8 cellular contexts compared by ENCODE assay signal in the genomic region with DNA sequence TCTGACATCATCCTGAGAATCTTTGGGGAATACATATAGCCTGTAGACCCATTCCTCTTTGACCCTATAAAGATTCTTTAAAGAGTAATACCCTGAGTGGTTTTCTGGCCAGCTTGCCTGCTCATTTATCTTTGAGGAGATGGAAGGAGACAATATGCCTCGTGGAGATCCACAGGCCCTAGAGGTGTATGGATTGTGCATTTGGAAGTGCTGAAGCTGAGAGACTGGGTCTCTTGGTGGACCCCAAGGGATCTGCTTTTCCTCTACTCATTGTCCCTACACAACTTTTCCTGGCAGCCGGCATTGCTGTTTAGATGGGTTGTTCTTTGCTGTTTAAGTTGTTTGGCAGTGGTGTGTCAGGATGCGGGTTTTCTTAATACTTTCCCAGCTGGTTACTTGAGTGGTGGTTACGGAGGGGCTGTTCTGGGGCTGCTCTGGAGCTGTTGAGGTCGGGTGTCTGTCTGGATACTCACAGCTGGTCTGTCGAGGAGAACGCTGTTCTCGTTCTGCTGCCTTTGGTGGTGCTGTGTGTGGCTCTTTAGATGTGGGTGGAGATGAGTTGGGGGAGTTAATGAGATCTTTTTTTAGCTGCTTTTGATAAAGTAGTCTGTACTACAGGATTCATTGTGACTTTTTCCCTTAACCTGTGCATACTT. TPM values are rescaled to one million over a fixed set of nuclear protein-coding genes. Genes with fewer than 3 reads are reported as not detected.
DNase-seq lines count a peak whose midpoint lies in the region; ATAC-seq and TF ChIP-seq lines count a peak whose summit lies in the region.
"Not testable (repeated sequence)": the region's sequence is repeated elsewhere in the genome, so short reads cannot be mapped to it uniquely, and the experiment has no call there.

No MANE protein-coding gene starts in this region.

- H3K9me2 ChIP-seq in OCI-LY7 (ENCODE audit: insufficient read depth, low read length), result not testable (repeated sequence)

- not testable (repeated sequence) for H3K36me3 ChIP-seq in OCI-LY7 (ENCODE audit: insufficient read depth, low read length)

- peak; percentile 4 for DNase-seq in AG20443 (ENCODE audit: low spot score)
- peak; percentile 3 for DNase-seq in H4 (ENCODE audit: low spot score)
- DNase-seq in OCI-LY7 (ENCODE audit: low spot score), result peak; percentile 1
- peak; percentile 60 for DNase-seq in activated CD4-positive, alpha-beta T cell treated with anti-CD3 and anti-CD28 coated beads, Interleukin-2, amount 10 ng/mL, durations not matched to agents 24 days and 14 days
- DNase-seq in cardiac fibroblast (ENCODE audit: low read depth in 2 of 2), result peak; percentile 5 to 35
- peak; percentile 82 for DNase-seq in fibroblast of villous mesenchyme (ENCODE audit: low read depth)
- DNase-seq in naive B cell, result not testable (repeated sequence)
- peak; percentile 6 for DNase-seq in stimulated activated naive CD8-positive, alpha-beta T cell treated with anti-CD3 and anti-CD28 coated beads, Interleukin-15, Interleukin-2, amounts not matched to agents 100 U/mL and 50 U/mL, for 24 hours

- not testable (repeated sequence) for H3K79me2 ChIP-seq in OCI-LY7 (ENCODE audit: insufficient read depth, low read depth, low read length)

- not testable (repeated sequence) for H3K4me3 ChIP-seq in OCI-LY7 (ENCODE audit: low read depth, low read length, poor library complexity, severe bottlenecking); cardiac fibroblast (replicated peaks in 1 of 2; ENCODE audit: low read depth in 2 of 2, low read length in 2 of 2); fibroblast of villous mesenchyme (ENCODE audit: low read depth, low read length)

- not testable (repeated sequence) for H3K36me3 Mint-ChIP-seq in activated CD4-positive, alpha-beta T cell treated with anti-CD3 and anti-CD28 coated beads, Interleukin-2, amount 10 ng/mL, durations not matched to agents 24 days and 14 days (ENCODE audit: low read depth); naive B cell

- not testable (repeated sequence) for H4K20me1 ChIP-seq in OCI-LY7 (ENCODE audit: insufficient read depth, low read length)

- H3K27ac ChIP-seq in OCI-LY7 (ENCODE audit: low read depth, low read length, poor library complexity, severe bottlenecking), result not testable (repeated sequence)

- intact Hi-C loops in OCI-LY7 (cut with micrococcal nuclease; ENCODE audit: unreplicated experiment); activated CD4-positive, alpha-beta T cell treated with anti-CD3 and anti-CD28 coated beads, Interleukin-2, amount 10 ng/mL, durations not matched to agents 24 days and 14 days (cut with micrococcal nuclease): not testable (repeated sequence)

- POLR2A ChIA-PET in OCI-LY7 (lab: Charles Lee), result not testable (repeated sequence)

- H3K4me1 ChIP-seq in OCI-LY7 (ENCODE audit: insufficient read depth, low read length, poor library complexity, severe bottlenecking), result peaks cover 14% of the 10 kb centered on the region

- not testable (repeated sequence) for H3K9me3 ChIP-seq in OCI-LY7 (ENCODE audit: low read length)

- not testable (repeated sequence) for TF ChIP-seq CTCF in OCI-LY7 (conservative IDR thresholded peaks at IDR 0.05; ENCODE audit: low read length); cardiac fibroblast (IDR thresholded peaks at IDR 0.05; ENCODE audit: low read depth, low read length); fibroblast of villous mesenchyme (IDR thresholded peaks at IDR 0.05; ENCODE audit: insufficient read depth, low read depth, low read length)

- H3K4me2 ChIP-seq in OCI-LY7 (ENCODE audit: low read length), result peak overlapping the region; percentile 16; the same call in 1 of the 2 replicates

- not testable (repeated sequence) for ATAC-seq in naive B cell (ENCODE audit: low read depth in 2 of 2); stimulated activated naive CD8-positive, alpha-beta T cell treated with anti-CD3 and anti-CD28 coated beads, Interleukin-15, Interleukin-2, amounts not matched to agents 100 U/mL and 50 U/mL, for 24 hours

- not testable (repeated sequence) for H3K27ac Mint-ChIP-seq in activated CD4-positive, alpha-beta T cell treated with anti-CD3 and anti-CD28 coated beads, Interleukin-2, amount 10 ng/mL, durations not matched to agents 24 days and 14 days
- peak overlapping the region; percentile 70 to 98 (median 86) for H3K27ac Mint-ChIP-seq in naive B cell

- not testable (repeated sequence) for H3K4me3 Mint-ChIP-seq in activated CD4-positive, alpha-beta T cell treated with anti-CD3 and anti-CD28 coated beads, Interleukin-2, amount 10 ng/mL, durations not matched to agents 24 days and 14 days
- H3K4me3 Mint-ChIP-seq in naive B cell, result peak overlapping the region in 5 of 8 donors; percentile 10 to 66 (median 25)

- not testable (repeated sequence) for H3K27me3 Mint-ChIP-seq in activated CD4-positive, alpha-beta T cell treated with anti-CD3 and anti-CD28 coated beads, Interleukin-2, amount 10 ng/mL, durations not matched to agents 24 days and 14 days; naive B cell

- CTCF ChIA-PET in OCI-LY7 (lab: Charles Lee; ENCODE audit: unreplicated experiment), result not testable (repeated sequence)

- BruUV-seq in OCI-LY7 (replicated peaks; lab: Mats Ljungman, UMichigan), result not testable (repeated sequence)

- not testable (repeated sequence) for H2AFZ ChIP-seq in OCI-LY7 (ENCODE audit: low read length)

- not testable (repeated sequence) for H3K9me3 Mint-ChIP-seq in activated CD4-positive, alpha-beta T cell treated with anti-CD3 and anti-CD28 coated beads, Interleukin-2, amount 10 ng/mL, durations not matched to agents 24 days and 14 days; naive B cell

- H3K4me1 Mint-ChIP-seq in activated CD4-positive, alpha-beta T cell treated with anti-CD3 and anti-CD28 coated beads, Interleukin-2, amount 10 ng/mL, durations not matched to agents 24 days and 14 days, result not testable (repeated sequence)
- H3K4me1 Mint-ChIP-seq in naive B cell, result peaks cover 3 to 22% (median 7%) of the 10 kb centered on the region in 3 donors

RNA-seq across cellular contexts. Expression of a gene that starts 49.5 kb away (rescaled TPM):
- 28.5 and 31.0 TPM in 2 replicates for total RNA-seq in H4 (2014; rRNA removed; shearing (Covaris generic))
- total RNA-seq in OCI-LY7 (2014; rRNA removed; shearing (Covaris generic)), result 58.3 and 65.1 TPM in 2 replicates
- 82.5 and 90.1 TPM in 2 replicates for total RNA-seq in OCI-LY7 (2022)
- 102 and 105 TPM in 2 replicates for total RNA-seq in activated CD4-positive, alpha-beta T cell treated with anti-CD3 and anti-CD28 coated beads, Interleukin-2, amount 10 ng/mL, durations not matched to agents 24 days and 14 days
- 43.8 and 45.3 TPM in 2 replicates for total RNA-seq in fibroblast of villous mesenchyme
- 10 to 100 TPM in 4 of 6 donors, 1 to 10 TPM in 2; 8.6 to 31.7 (median 11.5) TPM for polyA plus RNA-seq in naive B cell (ENCODE audit: low read depth in 6 of 6)

RNA-seq across cellular contexts. Expression of a gene that starts 50.2 kb away (rescaled TPM):
- 4.5 and 7.2 TPM in 2 replicates for total RNA-seq in H4 (2014; rRNA removed; shearing (Covaris generic))
- 31.0 and 35.0 TPM in 2 replicates for total RNA-seq in OCI-LY7 (2014; rRNA removed; shearing (Covaris generic))
- total RNA-seq in OCI-LY7 (2022), result 60.1 and 78.2 TPM in 2 replicates
- total RNA-seq in activated CD4-positive, alpha-beta T cell treated with anti-CD3 and anti-CD28 coated beads, Interleukin-2, amount 10 ng/mL, durations not matched to agents 24 days and 14 days, result 29.1 and 35.5 TPM in 2 replicates
- 2.3 and 3.5 TPM in 2 replicates for total RNA-seq in fibroblast of villous mesenchyme
- polyA plus RNA-seq in naive B cell (ENCODE audit: low read depth in 6 of 6), result 1 to 10 TPM in 3 of 6 donors, under 1 TPM in 2, not detected in 1; 0.34 to 2.0 (median 1.6) TPM
